In genomic region chr2:161280906-161281323, GRCh38 we compare ENCODE assay signal across 8 cellular contexts. TPM values are rescaled to one million over a fixed set of nuclear protein-coding genes. Genes with fewer than 3 reads are reported as not detected.
DNase-seq lines count a peak whose midpoint lies in the region; ATAC-seq and TF ChIP-seq lines count a peak whose summit lies in the region.
"Not testable (repeated sequence)": the region's sequence is repeated elsewhere in the genome, so short reads cannot be mapped to it uniquely, and the experiment has no call there.

No MANE protein-coding gene starts in this region.

- POLR2A ChIA-PET in CD8-positive, alpha-beta T cell (lab: Charles Lee) = not testable (repeated sequence)

- H2AFZ ChIP-seq in osteoblast (ENCODE audit: low read length) = not testable (repeated sequence)

- CTCF ChIA-PET in CD8-positive, alpha-beta T cell (lab: Charles Lee); activated naive CD4-positive, alpha-beta T cell treated with anti-CD3 and anti-CD28 coated beads for 36 hours (lab: Charles Lee): not testable (repeated sequence)

- H3K27ac ChIP-seq in CD8-positive, alpha-beta T cell (ENCODE audit: low read depth, low read length); endodermal cell (ENCODE audit: low read depth, low read length); iPS DF 6.9 (ENCODE audit: low read length); osteoblast (ENCODE audit: low read depth, low read length): not testable (repeated sequence)

- intact Hi-C loops in CD8-positive, alpha-beta T cell (cut with DNase I, micrococcal nuclease) = not testable (repeated sequence)
- intact Hi-C loops in activated naive CD4-positive, alpha-beta T cell treated with anti-CD3 and anti-CD28 coated beads for 36 hours (cut with micrococcal nuclease) = loop anchor here (10.0 kb wide), 1 partner anchor 274 kb away; no protein-coding TSS in a partner anchor

- H3K36me3 ChIP-seq in CD8-positive, alpha-beta T cell (ENCODE audit: insufficient read depth, low read length); endodermal cell (ENCODE audit: control insufficient read depth, insufficient read depth, low read length); iPS DF 6.9 (ENCODE audit: control insufficient read depth, insufficient read depth, low read length); osteoblast (ENCODE audit: insufficient read depth, low read length): not testable (repeated sequence)

- H3K27ac Mint-ChIP-seq in CD8-positive, alpha-beta T cell; activated naive CD4-positive, alpha-beta T cell treated with anti-CD3 and anti-CD28 coated beads for 36 hours; endodermal cell; stimulated activated naive B cell treated with anti-CD40 and anti-IgM and Interleukin-4, amounts not matched to agents 10 μg/mL and 1 μg/mL and 100 μg/mL, for 72 hours: not testable (repeated sequence)

- not testable (repeated sequence) for H3K9ac ChIP-seq in endodermal cell (ENCODE audit: extremely low read depth, low read length, poor library complexity, severe bottlenecking)

- not testable (repeated sequence) for ATAC-seq in CD8-positive, alpha-beta T cell; stimulated activated naive B cell treated with anti-CD40 and anti-IgM and Interleukin-4, amounts not matched to agents 10 μg/mL and 1 μg/mL and 100 μg/mL, for 72 hours (replicated peaks)

- H3K27me3 ChIP-seq in CD8-positive, alpha-beta T cell (ENCODE audit: insufficient read depth, low read length); endodermal cell (ENCODE audit: control insufficient read depth, insufficient read depth, low read length, poor library complexity, severe bottlenecking); iPS DF 6.9 (ENCODE audit: control insufficient read depth, insufficient read depth, low read length); osteoblast (ENCODE audit: insufficient read depth, low read length): not testable (repeated sequence)

- H3K4me3 ChIP-seq in CD8-positive, alpha-beta T cell (ENCODE audit: low read depth, low read length); endodermal cell (ENCODE audit: low read length); iPS DF 6.9 (ENCODE audit: low read length); osteoblast (ENCODE audit: insufficient read depth, low read length): not testable (repeated sequence)

- 80 to 86% methylated on average over 1 to 18 of the region's 18 CpGs for WGBS in endodermal cell (ENCODE audit: insufficient coverage in 1 of 2, insufficient read length in 1 of 2), 2 experiments
- WGBS in iPS DF 6.9 (ENCODE audit: insufficient coverage, insufficient read length) = no CpG with 5 or more reads among the region's 18 CpGs

- H3K4me3 Mint-ChIP-seq in CD8-positive, alpha-beta T cell; activated naive CD4-positive, alpha-beta T cell treated with anti-CD3 and anti-CD28 coated beads for 36 hours; endodermal cell; stimulated activated naive B cell treated with anti-CD40 and anti-IgM and Interleukin-4, amounts not matched to agents 10 μg/mL and 1 μg/mL and 100 μg/mL, for 72 hours: not testable (repeated sequence)

- peaks cover 13% of the 10 kb centered on the region for H3K27me3 Mint-ChIP-seq in CD8-positive, alpha-beta T cell (ENCODE audit: low read depth)
- not testable (repeated sequence) for H3K27me3 Mint-ChIP-seq in activated naive CD4-positive, alpha-beta T cell treated with anti-CD3 and anti-CD28 coated beads for 36 hours (ENCODE audit: low read depth); endodermal cell (ENCODE audit: insufficient read depth); stimulated activated naive B cell treated with anti-CD40 and anti-IgM and Interleukin-4, amounts not matched to agents 10 μg/mL and 1 μg/mL and 100 μg/mL, for 72 hours

- not testable (repeated sequence) for TF ChIP-seq CTCF in CD8-positive, alpha-beta T cell (IDR thresholded peaks at IDR 0.05)
- peak; percentile 61 for TF ChIP-seq CTCF in endodermal cell (conservative IDR thresholded peaks at IDR 0.05)
- TF ChIP-seq CTCF in osteoblast (IDR thresholded peaks at IDR 0.05; ENCODE audit: extremely low read depth, low read depth, low read length) = peak; percentile 27

- H3K79me2 ChIP-seq in osteoblast (ENCODE audit: insufficient read depth, low read length) = not testable (repeated sequence)

- H4K20me1 ChIP-seq in osteoblast (ENCODE audit: insufficient read depth, low read length) = not testable (repeated sequence)

- H3K36me3 Mint-ChIP-seq in CD8-positive, alpha-beta T cell; activated naive CD4-positive, alpha-beta T cell treated with anti-CD3 and anti-CD28 coated beads for 36 hours (ENCODE audit: low read depth); endodermal cell (ENCODE audit: low read depth); stimulated activated naive B cell treated with anti-CD40 and anti-IgM and Interleukin-4, amounts not matched to agents 10 μg/mL and 1 μg/mL and 100 μg/mL, for 72 hours: not testable (repeated sequence)

- not testable (repeated sequence) for H3K4me2 ChIP-seq in osteoblast (ENCODE audit: insufficient read depth, low read length)

- not testable (repeated sequence) for H3K9me3 ChIP-seq in CD8-positive, alpha-beta T cell (ENCODE audit: low read length); iPS DF 6.9 (ENCODE audit: control insufficient read depth, insufficient read depth, low read length); osteoblast (ENCODE audit: low read depth, low read length)
- H3K9me3 ChIP-seq in endodermal cell (ENCODE audit: control insufficient read depth, low read length) = peaks cover 11% of the 10 kb centered on the region

- H3K4me1 Mint-ChIP-seq in CD8-positive, alpha-beta T cell (ENCODE audit: low read depth); activated naive CD4-positive, alpha-beta T cell treated with anti-CD3 and anti-CD28 coated beads for 36 hours (ENCODE audit: low read depth); endodermal cell; stimulated activated naive B cell treated with anti-CD40 and anti-IgM and Interleukin-4, amounts not matched to agents 10 μg/mL and 1 μg/mL and 100 μg/mL, for 72 hours: not testable (repeated sequence)

- peak; percentile 26 to 69 (median 35) for DNase-seq in CD8-positive, alpha-beta T cell
- DNase-seq in LHCN-M2 (ENCODE audit: low read depth) = peak; percentile 34
- peak; percentile 34 for DNase-seq in activated CD4-positive, CD25-positive, alpha-beta regulatory T cell treated with anti-CD3 and anti-CD28 coated beads, Interleukin-2, amount 50 U/mL, for 72 hours
- peak; percentile 37 for DNase-seq in activated naive CD4-positive, alpha-beta T cell treated with anti-CD3 and anti-CD28 coated beads for 36 hours
- DNase-seq in endodermal cell = peak; percentile 82
- DNase-seq in iPS DF 6.9 (ENCODE audit: low read depth, low spot score) = peak; percentile 61
- DNase-seq in osteoblast (ENCODE audit: insufficient read length, low spot score, missing footprints) = not testable (repeated sequence)
- DNase-seq in stimulated activated naive B cell treated with anti-CD40 and anti-IgM and Interleukin-4, amounts not matched to agents 10 μg/mL and 1 μg/mL and 100 μg/mL, for 72 hours = peak; percentile 14

- H3K9me3 Mint-ChIP-seq in CD8-positive, alpha-beta T cell; activated naive CD4-positive, alpha-beta T cell treated with anti-CD3 and anti-CD28 coated beads for 36 hours; stimulated activated naive B cell treated with anti-CD40 and anti-IgM and Interleukin-4, amounts not matched to agents 10 μg/mL and 1 μg/mL and 100 μg/mL, for 72 hours: not testable (repeated sequence)
- H3K9me3 Mint-ChIP-seq in endodermal cell = peaks cover 13% of the 10 kb centered on the region

- H3K4me1 ChIP-seq in CD8-positive, alpha-beta T cell (ENCODE audit: insufficient read depth, low read length); endodermal cell (ENCODE audit: control insufficient read depth, insufficient read depth, low read length); iPS DF 6.9 (ENCODE audit: control insufficient read depth, insufficient read depth, low read length); osteoblast (ENCODE audit: insufficient read depth, low read length): not testable (repeated sequence)

RNA-seq across cellular contexts. Expression of gene PSMD14, which starts 27.3 kb away (rescaled TPM):
- 10 to 100 TPM; 28.3 to 29.8 TPM for total RNA-seq in CD8-positive, alpha-beta T cell
- total RNA-seq in LHCN-M2 (2014; rRNA removed) (147 and 149 TPM in 2 replicates), endodermal cell (10 to 100 TPM; 78.3 to 86.2 TPM), osteoblast (74.2 and 76.0 TPM in 2 replicates)
- 59.0 TPM for polyA plus RNA-seq in LHCN-M2 (2012)
- 10 to 100 TPM; 76.2 to 79.4 TPM for total RNA-seq in activated naive CD4-positive, alpha-beta T cell treated with anti-CD3 and anti-CD28 coated beads for 36 hours
- polyA plus RNA-seq in endodermal cell (2013, experiment 1 of 2) = 70.7 TPM
- 69.9 TPM for polyA plus RNA-seq in endodermal cell (2013, experiment 2 of 2)
